ENCODE assay signal across 17 cellular contexts in genomic region chr2:47011696-47012095, GRCh38.
"Had no signal": no experiment of that assay in that cellular context is flagged by ENCODE, and none has a peak within 500 bp of the region (broad histone marks: within the 10 kb centered on the region; RNA-seq: fewer than 3 reads in every experiment).

No MANE protein-coding gene starts in this region.

- H3K27me3 ChIP-seq: body of pancreas, gastrocnemius medialis, heart left ventricle, right lobe of liver, transverse colon, uterus had no signal

- DNase-seq: activated CD4-positive, alpha-beta T cell treated with anti-CD3 and anti-CD28 coated beads for 36 hours; activated CD4-positive, alpha-beta T cell treated with anti-CD3 and anti-CD28 coated beads, Interleukin-2, amount 50 U/mL, for 48 hours; activated naive CD4-positive, alpha-beta T cell; activated naive CD8-positive, alpha-beta T cell treated with anti-CD3 and anti-CD28 coated beads, Interleukin-2, amount 10 ng/mL, durations not matched to agents 7 days and 5 days; activated T-cell treated with anti-CD3 and anti-CD28 coated beads for 4 hours; body of pancreas; effector CD4-positive, alpha-beta T cell; gastrocnemius medialis; right lobe of liver; stimulated activated CD4-positive, alpha-beta T cell treated with anti-CD3 and anti-CD28 coated beads, Interleukin-4, amount 100 ng/mL, for 1 hour; transverse colon; uterus had no signal

- H3K4me2 ChIP-seq: smooth muscle cell had no signal

- H3K36me3 ChIP-seq: gastrocnemius medialis, prostate gland, uterus had no signal

- H3K4me1 ChIP-seq: right lobe of liver had no signal

- H3K4me3 ChIP-seq: body of pancreas, coronary artery, gastrocnemius medialis, heart left ventricle, prostate gland, right lobe of liver, smooth muscle cell, transverse colon, uterus had no signal

- H3K9me3 ChIP-seq: body of pancreas, gastrocnemius medialis, heart left ventricle, prostate gland, right lobe of liver, transverse colon, uterus had no signal

- H3K27ac ChIP-seq: body of pancreas, gastrocnemius medialis, prostate gland, right lobe of liver, uterus had no signal

- ATAC-seq: activated CD4-positive, alpha-beta T cell treated with anti-CD3 and anti-CD28 coated beads for 36 hours; body of pancreas; gastrocnemius medialis; heart left ventricle; WTC11 had no signal
